1 cellular context compared by ENCODE assay signal in the genomic region with DNA sequence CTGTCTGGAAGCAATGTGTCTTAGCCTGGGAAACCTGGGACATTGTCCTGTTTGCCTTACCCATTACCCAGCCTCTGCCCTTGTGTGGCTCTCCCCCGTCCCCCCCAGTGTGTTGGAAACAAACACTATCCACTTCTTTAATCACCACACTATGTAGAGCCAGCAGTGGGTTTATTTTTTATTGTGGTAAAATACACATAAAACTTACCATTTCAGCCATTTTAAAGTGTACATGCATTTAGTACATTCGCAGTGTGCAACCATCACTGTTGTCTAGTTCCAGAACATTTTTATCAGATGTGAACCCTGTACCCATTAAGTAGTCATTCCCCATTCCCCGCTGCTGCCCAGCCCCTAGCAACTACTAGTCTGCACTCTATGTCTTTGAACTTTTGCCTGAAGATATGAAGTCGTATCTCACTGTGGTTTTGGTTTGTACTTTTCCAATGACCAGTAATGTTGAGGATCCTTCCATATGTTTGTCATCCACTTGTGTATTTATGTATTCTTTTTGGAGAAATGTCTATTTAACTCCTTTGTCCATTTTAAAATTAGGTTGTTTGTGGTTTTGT.
TF ChIP-seq lines count a peak whose summit lies in the region.

No MANE protein-coding gene starts in this region.

TF ChIP-seq in HCT116, 20 proteins besides CTCF, POLR2A, EP300 and RAD21 (continued from another document):
- TF ChIP-seq ZBTB33 (IDR thresholded peaks at IDR 0.05; ENCODE audit: extremely low read depth, insufficient replicate concordance, low read length) (no peak), ELF1 (IDR thresholded peaks at IDR 0.05; ENCODE audit: borderline replicate concordance, low read depth) (no peak), ZNF274 (IDR thresholded peaks at IDR 0.05; ENCODE audit: low read depth, low read length) (no peak), REST (IDR thresholded peaks at IDR 0.05; ENCODE audit: low read depth) (no peak), SP1 (IDR thresholded peaks at IDR 0.05; ENCODE audit: low read depth) (no peak), FOSL1 (IDR thresholded peaks at IDR 0.05; ENCODE audit: low read depth) (no peak), CBX3 (IDR thresholded peaks at IDR 0.05; ENCODE audit: low read depth) (no peak)
